30 cellular contexts compared by ENCODE assay signal in the genomic region with DNA sequence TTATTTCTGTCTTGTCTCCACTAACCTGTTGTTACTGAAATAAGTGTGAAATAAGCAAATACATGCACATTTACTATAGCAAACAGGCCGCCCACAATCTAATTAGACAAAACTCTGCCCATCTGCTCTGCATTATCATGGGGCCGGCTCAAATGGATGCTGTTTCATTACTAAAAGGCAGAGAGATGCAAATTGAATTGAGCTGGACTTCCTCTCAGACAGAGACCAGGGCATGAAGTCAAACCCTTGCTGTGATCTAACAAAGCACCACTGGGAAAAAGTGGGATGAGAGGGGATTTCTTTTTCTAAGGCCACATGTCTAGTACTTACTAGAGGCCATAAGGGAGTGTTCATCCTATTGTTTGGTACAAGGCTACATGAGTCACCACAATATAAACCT.
DNase-seq lines count a peak whose midpoint lies in the region; ATAC-seq, FAIRE-seq and TF ChIP-seq lines count a peak whose summit lies in the region.
"Had no signal": no experiment of that assay in that cellular context is flagged by ENCODE, and none has a peak within 500 bp of the region (broad histone marks: within the 10 kb centered on the region; RNA-seq: fewer than 3 reads in every experiment).

No MANE protein-coding gene starts in this region.

- no peaks in the 10 kb centered on the region for H3K23me2 ChIP-seq in H1 (ENCODE audit: low read depth, low read length)

- H2BK12ac ChIP-seq in H1 (ENCODE audit: low read depth, low read length): no peak overlapping the region

- no peak overlapping the region for H3K18ac ChIP-seq in H1 (ENCODE audit: extremely low read depth, low read length)

- no peak for TF ChIP-seq CTCF in H1 (IDR thresholded peaks at IDR 0.05; ENCODE audit: control extremely low read depth in 1 of 3, insufficient read depth in 1 of 3, low read depth in 1 of 3, low read length in 3 of 3)

- H3K4me3 ChIP-seq in H1 (ENCODE audit: extremely low read depth in 1 of 4, insufficient read depth in 2 of 4, low read depth in 3 of 4, low read length in 4 of 4): no peak overlapping the region
- H3K4me3 ChIP-seq: BLaER1, esophagus squamous epithelium, prostate gland had no signal

- no peak overlapping the region for H4K5ac ChIP-seq in H1 (ENCODE audit: insufficient read length, low read depth, low read length)

- H3K79me2 ChIP-seq in H1 (ENCODE audit: control insufficient read depth in 1 of 2, insufficient read depth in 2 of 2, low read length in 2 of 2): no peaks in the 10 kb centered on the region

- DNase-seq in COR-L47 (lab: John Stamatoyannopoulos, UW) (peak; percentile 50), NCI-H1694 (lab: John Stamatoyannopoulos, UW) (peak; percentile 11), NCI-H748 (lab: John Stamatoyannopoulos, UW; ENCODE audit: unreplicated experiment) (peak; percentile 98), H1 (ENCODE audit: low read depth in 1 of 2, low spot score in 2 of 2) (no peak), NCI-H774 (lab: John Stamatoyannopoulos, UW) (no peak), H4 (ENCODE audit: low spot score) (no peak)
- DNase-seq: ACHN; activated CD4-positive, alpha-beta T cell treated with anti-CD3 and anti-CD28 coated beads for 48 hours; activated gamma-delta T cell; activated T-cell treated with anti-CD3 and anti-CD28 coated beads, Interleukin-2, amount 50 U/mL, for 1 hour; caudate nucleus; DMS79; esophagus squamous epithelium; foreskin melanocyte; GDM1; HCEC 1CT; hippocampal formation; immature natural killer cell; Karpas-422; left colon; mesendoderm; NCI-H1930; stimulated activated naive CD4-positive, alpha-beta T cell had no signal

- CTCF ChIA-PET in H1 (lab: Charles Lee; ENCODE audit: partially characterized antibody): interaction anchor here (0.9 to 1.0 kb wide), 2 partner anchors 9 to 590 kb away, joined by 3 to 4 read pairs; no protein-coding TSS in a partner anchor

- no peak for TF ChIP-seq EP300 in H1 (IDR thresholded peaks at IDR 0.05; ENCODE audit: borderline replicate concordance in 1 of 2, low read depth in 2 of 2, low read length in 2 of 2)

- H3K23ac ChIP-seq in H1 (ENCODE audit: insufficient read length): no peak overlapping the region

- 85% methylated on average over 2 of the region's 2 CpGs; no CpG with 5 or more reads in 1 of the 2 experiments for WGBS in H1 (ENCODE audit: extremely low coverage in 1 of 2, insufficient coverage in 1 of 2, insufficient read length in 1 of 2, insufficient replicate concordance in 2 of 2, low coverage in 1 of 2, low lambda C conversion rate in 2 of 2, missing lambda C conversion rate in 1 of 2), 2 experiments

- no peak for FAIRE-seq in H1 (lab: Jason Lieb, UNC)
- FAIRE-seq: astrocyte, endometrium, HepG2 had no signal

- no peak overlapping the region for H2BK15ac ChIP-seq in H1 (ENCODE audit: low read length)

- no peak overlapping the region for H3K27ac ChIP-seq in H1 (ENCODE audit: low read depth, low read length)
- H3K27ac ChIP-seq: BLaER1, esophagus squamous epithelium, prostate gland had no signal

- no peaks in the 10 kb centered on the region for H3K79me1 ChIP-seq in H1 (ENCODE audit: low read depth, low read length)

- ATAC-seq in HG03045 (IDR thresholded peaks at IDR 0.05; ENCODE audit: unreplicated experiment) (no peak), HG02840 (IDR thresholded peaks at IDR 0.05; ENCODE audit: low FRiP score, unreplicated experiment) (no peak)
- ATAC-seq: HepG2, left colon had no signal

- H3K9me3 ChIP-seq in H1 (ENCODE audit: insufficient read depth in 2 of 2, low read depth in 1 of 2, low read length in 1 of 2): no peaks in the 10 kb centered on the region
- H3K9me3 ChIP-seq: BLaER1, esophagus squamous epithelium, prostate gland had no signal

- no peak overlapping the region for H2AK5ac ChIP-seq in H1 (ENCODE audit: low read depth, low read length)

- POLR2A ChIA-PET in H1 (lab: Charles Lee; ENCODE audit: partially characterized antibody): no interaction called here

- H3K36me3 ChIP-seq in H1 (ENCODE audit: control insufficient read depth in 2 of 4, insufficient read depth in 4 of 4, low read length in 3 of 4): no peaks in the 10 kb centered on the region
- H3K36me3 ChIP-seq: BLaER1, esophagus squamous epithelium, prostate gland had no signal

- H3K27me3 ChIP-seq in H1 (replicated peaks in 1 of 4; ENCODE audit: control insufficient read depth in 3 of 4, extremely low read depth in 1 of 4, insufficient read depth in 3 of 4, low read length in 3 of 4): no peaks in the 10 kb centered on the region
- H3K27me3 ChIP-seq: BLaER1, esophagus squamous epithelium had no signal

- no peak overlapping the region for H2BK120ac ChIP-seq in H1 (replicated peaks; ENCODE audit: low read depth, low read length)

- no peak overlapping the region for H3K4me2 ChIP-seq in H1 (ENCODE audit: insufficient read depth in 1 of 2, low read depth in 2 of 2, low read length in 2 of 2)
- H3K4me2 ChIP-seq: BLaER1 had no signal

- no peak overlapping the region for H3K14ac ChIP-seq in H1 (ENCODE audit: insufficient read length)

- no peak overlapping the region for H3K56ac ChIP-seq in H1 (replicated peaks; ENCODE audit: insufficient read length, low read depth, low read length)

- H4K91ac ChIP-seq in H1 (replicated peaks; ENCODE audit: insufficient read length, low read length): no peak overlapping the region

- no peak overlapping the region for H3K4ac ChIP-seq in H1 (replicated peaks; ENCODE audit: insufficient read length, low read depth, low read length)

- 0 out of 2 replicates have a peak overlapping the region, but pooled peaks have one; percentile 3 for H2AFZ ChIP-seq in H1 (ENCODE audit: low read length)

- no peak overlapping the region for H2BK20ac ChIP-seq in H1 (ENCODE audit: low read length)

- no peak overlapping the region for H4K8ac ChIP-seq in H1 (ENCODE audit: extremely low read depth, insufficient read depth, low read length)

- no peak overlapping the region for H2BK5ac ChIP-seq in H1 (ENCODE audit: low read depth, low read length)

- TF ChIP-seq POLR2A in H1 (IDR thresholded peaks at IDR 0.05; ENCODE audit: control extremely low read depth in 1 of 2, low read depth in 2 of 2, low read length in 2 of 2): no peak

- no peak overlapping the region for H3K9ac ChIP-seq in H1 (replicated peaks in 1 of 4; ENCODE audit: extremely low read depth in 1 of 4, low read depth in 3 of 4, low read length in 3 of 4)
- H3K9ac ChIP-seq: BLaER1 had no signal

- TF ChIP-seq RAD21 in H1 (IDR thresholded peaks at IDR 0.05 in 1 of 2, conservative IDR thresholded peaks at IDR 0.05 in 1 of 2; ENCODE audit: low read depth in 2 of 2, low read length in 2 of 2): no peak

- peaks cover 0 to 3% (median 0%) of the 10 kb centered on the region in 4 experiments; a peak in 1 of 7 replicates for H3K4me1 ChIP-seq in H1 (replicated peaks in 1 of 4; ENCODE audit: control insufficient read depth in 3 of 4, insufficient read depth in 4 of 4, low read length in 3 of 4)
- H3K4me1 ChIP-seq: BLaER1, esophagus squamous epithelium, prostate gland had no signal

- H4K20me1 ChIP-seq in H1 (replicated peaks in 1 of 2; ENCODE audit: control insufficient read depth in 1 of 2, insufficient read depth in 2 of 2, low read length in 2 of 2): no peaks in the 10 kb centered on the region
- H4K20me1 ChIP-seq: BLaER1 had no signal

TF ChIP-seq in H1, 55 proteins besides CTCF, POLR2A, EP300 and RAD21 (continues in another document):
- no peak for TF ChIP-seq SP4 (IDR thresholded peaks at IDR 0.05; ENCODE audit: low read length)
- no peak for TF ChIP-seq HDAC6 (IDR thresholded peaks at IDR 0.05; ENCODE audit: low read depth, low read length)
- TF ChIP-seq SRF (IDR thresholded peaks at IDR 0.05; ENCODE audit: low read depth, low read length): no peak
- TF ChIP-seq, protein P1, sequence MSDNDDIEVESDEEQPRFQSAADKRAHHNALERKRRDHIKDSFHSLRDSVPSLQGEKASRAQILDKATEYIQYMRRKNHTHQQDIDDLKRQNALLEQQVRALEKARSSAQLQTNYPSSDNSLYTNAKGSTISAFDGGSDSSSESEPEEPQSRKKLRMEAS (IDR thresholded peaks at IDR 0.05): no peak
- no peak for TF ChIP-seq TEAD4 (IDR thresholded peaks at IDR 0.05; ENCODE audit: low read depth, low read length)
- TF ChIP-seq CBX5 (IDR thresholded peaks at IDR 0.05; ENCODE audit: low read depth, low read length): no peak
- no peak for TF ChIP-seq CHD1 (IDR thresholded peaks at IDR 0.05; ENCODE audit: low read depth, low read length)
- TF ChIP-seq ASH2L (IDR thresholded peaks at IDR 0.05; ENCODE audit: low read length): no peak
- no peak for TF ChIP-seq NANOG (IDR thresholded peaks at IDR 0.05; ENCODE audit: insufficient read depth, low read depth, low read length, poor library complexity, severe bottlenecking)
- no peak for TF ChIP-seq SUZ12 (IDR thresholded peaks at IDR 0.05; ENCODE audit: low read length)

Comparison
In these comparisons a context has a peak if more than half of its experiments do, and no peak if none do; other contexts are left out.
1. DNase-seq: peak in COR-L47 (single experiment), NCI-H1694 (single experiment) and NCI-H748 (single experiment); none in H1 (0 of 2), NCI-H774 (single experiment) and H4 (single experiment).